In genomic region chr10:119595715-119596515, GRCh38 we compare ENCODE assay signal across 8 cellular contexts. TPM values are rescaled to one million over a fixed set of nuclear protein-coding genes. Genes with fewer than 3 reads are reported as not detected.
DNase-seq lines count a peak whose midpoint lies in the region; ATAC-seq, FAIRE-seq and TF ChIP-seq lines count a peak whose summit lies in the region.

No MANE protein-coding gene starts in this region.

- H2AFZ ChIP-seq in astrocyte (ENCODE audit: low read depth, low read length), result peak overlapping the region; percentile 48

- peaks cover 6% of the 10 kb centered on the region for H3K36me3 Mint-ChIP-seq in T-helper 17 cell (ENCODE audit: low read depth)
- peaks cover 22% of the 10 kb centered on the region for H3K36me3 Mint-ChIP-seq in astrocyte (ENCODE audit: low read depth, unreplicated experiment)

- peaks cover 49% of the 10 kb centered on the region for H3K4me1 Mint-ChIP-seq in T-helper 17 cell
- peaks cover 30% of the 10 kb centered on the region for H3K4me1 Mint-ChIP-seq in astrocyte (ENCODE audit: low read depth, unreplicated experiment)

- H3K27ac Mint-ChIP-seq in T-helper 17 cell (peak overlapping the region; percentile 98), astrocyte (ENCODE audit: unreplicated experiment) (peak overlapping the region; percentile 96)

- H3K4me3 Mint-ChIP-seq in T-helper 17 cell (peak overlapping the region; percentile 99), astrocyte (ENCODE audit: unreplicated experiment) (peak overlapping the region; percentile 91)

- H4K20me1 ChIP-seq in astrocyte (ENCODE audit: insufficient read depth, low read length), result peaks cover 49% of the 10 kb centered on the region

- H3K4me3 ChIP-seq in astrocyte (ENCODE audit: insufficient read depth, low read depth, low read length) (peak overlapping the region; percentile 87), iPS-11a (ENCODE audit: low read depth, low read length) (peak overlapping the region; percentile 94), skeletal muscle tissue (ENCODE audit: low read length in 3 of 3) (peak overlapping the region; percentile 92 to 97 (median 96))

- peaks cover 61% of the 10 kb centered on the region for H3K79me2 ChIP-seq in astrocyte (ENCODE audit: insufficient read depth, low read length)

- H3K9me3 Mint-ChIP-seq in astrocyte (ENCODE audit: unreplicated experiment), result no peaks in the 10 kb centered on the region

- no peak for FAIRE-seq in astrocyte (lab: Jason Lieb, UNC)

- no peaks in the 10 kb centered on the region for H3K9me3 ChIP-seq in T-helper 17 cell (ENCODE audit: control insufficient read depth, low read length, poor library complexity, severe bottlenecking)
- no peaks in the 10 kb centered on the region for H3K9me3 ChIP-seq in astrocyte (ENCODE audit: insufficient read depth, low read depth, low read length)
- H3K9me3 ChIP-seq in skeletal muscle tissue (ENCODE audit: control insufficient read depth in 3 of 3, low read length in 3 of 3), result no peaks in the 10 kb centered on the region

- H3K36me3 ChIP-seq in astrocyte (ENCODE audit: insufficient read depth, low read length) (peaks cover 8% of the 10 kb centered on the region), skeletal muscle tissue (ENCODE audit: control insufficient read depth in 3 of 3, insufficient read depth in 3 of 3, low read length in 3 of 3) (no peaks in the 10 kb centered on the region)

- TF ChIP-seq CTCF in astrocyte (IDR thresholded peaks at IDR 0.05; ENCODE audit: insufficient read depth, low read depth, low read length), result no peak

- peak overlapping the region; percentile 95 for H3K9ac ChIP-seq in astrocyte (ENCODE audit: low read length)
- H3K9ac ChIP-seq in skeletal muscle tissue (ENCODE audit: low read depth in 1 of 3, low read length in 3 of 3), result peak overlapping the region; percentile 89 to 96 (median 96)

- H3K4me2 ChIP-seq in astrocyte (ENCODE audit: low read length), result peak overlapping the region; percentile 89

- H3K27me3 ChIP-seq in astrocyte (ENCODE audit: insufficient read depth, low read length), result no peaks in the 10 kb centered on the region
- no peaks in the 10 kb centered on the region for H3K27me3 ChIP-seq in skeletal muscle tissue (ENCODE audit: control insufficient read depth in 3 of 3, insufficient read depth in 3 of 3, low read length in 3 of 3)

- H3K4me1 ChIP-seq in astrocyte (ENCODE audit: insufficient read depth, low read length) (peaks cover 27% of the 10 kb centered on the region), skeletal muscle tissue (ENCODE audit: control insufficient read depth in 3 of 3, insufficient read depth in 3 of 3, low read length in 3 of 3) (peaks cover 25 to 45% (median 39%) of the 10 kb centered on the region in 3 donors)

- H3K27ac ChIP-seq in astrocyte (ENCODE audit: low read depth, low read length) (peak overlapping the region; percentile 96), skeletal muscle tissue (ENCODE audit: low read depth, low read length) (peak overlapping the region; percentile 97)

- DNase-seq in NCI-H146 (lab: John Stamatoyannopoulos, UW) (peak; percentile 40), NCI-H146 treated with DMSO at 0.1 percent for 48 hours (lab: John Stamatoyannopoulos, UW; ENCODE audit: unreplicated experiment) (no peak), T-helper 17 cell (peak; percentile 31 to 39 (median 38)), astrocyte (ENCODE audit: low read depth) (peak; percentile 30), NCI-H1436 treated with DMSO at 0.1 percent for 48 hours (lab: John Stamatoyannopoulos, UW) (no peak)

- no peaks in the 10 kb centered on the region for H3K27me3 Mint-ChIP-seq in T-helper 17 cell
- no peaks in the 10 kb centered on the region for H3K27me3 Mint-ChIP-seq in astrocyte (ENCODE audit: low read depth, unreplicated experiment)

- ATAC-seq in HG03196 (IDR thresholded peaks at IDR 0.05; ENCODE audit: unreplicated experiment) (peak; percentile 2), T-helper 17 cell (peak; percentile 29)

RNA-seq across cellular contexts. Expression of gene TIAL1, which starts 0.8 kb away (rescaled TPM):
- total RNA-seq in T-helper 17 cell (100 to 1,000 TPM; 169 to 172 TPM), astrocyte (155 and 161 TPM in 2 replicates), skeletal muscle tissue (39.1 TPM)

RNA-seq across cellular contexts. Expression of gene RGS10, which starts 53.4 kb away (rescaled TPM):
- total RNA-seq in T-helper 17 cell (100 to 1,000 TPM in 1 of 2 donors, 10 to 100 TPM in 1; 64.7 to 135 TPM), astrocyte (40.0 and 40.1 TPM in 2 replicates), skeletal muscle tissue (39.7 TPM)

RNA-seq across cellular contexts. Expression of gene BAG3, which starts 55.3 kb away (rescaled TPM):
- total RNA-seq in T-helper 17 cell (10 to 100 TPM; 52.0 to 52.4 TPM), astrocyte (68.4 and 71.6 TPM in 2 replicates), skeletal muscle tissue (4.7 TPM)

Comparison
In these comparisons a context has a peak if more than half of its experiments do, and no peak if none do; other contexts are left out.
1. DNase-seq: peak in NCI-H146 (single experiment), T-helper 17 cell (3 of 3) and astrocyte (single experiment); none in NCI-H146 treated with DMSO at 0.1 percent for 48 hours (single experiment) and NCI-H1436 treated with DMSO at 0.1 percent for 48 hours (single experiment).
2. Peak in every context shown above with its lines, with median percentiles within 50 percentile points of each other: H3K4me3 ChIP-seq.